23 cellular contexts compared by ENCODE assay signal in the genomic region with DNA sequence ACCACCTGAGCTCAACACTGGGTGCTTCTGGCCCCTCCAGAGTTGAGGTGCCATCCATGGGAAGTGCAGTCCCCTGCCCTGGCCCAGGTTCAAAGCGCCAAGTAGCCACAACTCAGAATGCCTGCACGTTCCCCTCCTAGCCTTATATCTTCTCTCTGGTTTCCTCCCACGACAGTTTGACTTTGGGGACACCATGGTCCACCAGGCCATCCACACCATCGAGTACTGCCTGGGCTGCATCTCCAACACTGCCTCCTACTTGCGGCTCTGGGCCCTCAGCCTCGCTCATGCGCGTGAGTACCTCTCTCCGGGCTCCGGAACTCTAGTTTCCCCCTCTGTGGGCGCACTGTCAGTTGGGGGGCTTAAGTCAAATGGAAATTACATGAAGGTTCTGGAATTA. TPM values are rescaled to one million over a fixed set of nuclear protein-coding genes. Genes with fewer than 3 reads are reported as not detected.
DNase-seq lines count a peak whose midpoint lies in the region; ATAC-seq, FAIRE-seq and TF ChIP-seq lines count a peak whose summit lies in the region.
"Had no signal": no experiment of that assay in that cellular context is flagged by ENCODE, and none has a peak within 500 bp of the region (broad histone marks: within the 10 kb centered on the region; RNA-seq: fewer than 3 reads in every experiment).

No MANE protein-coding gene starts in this region.

- H4K20me1 ChIP-seq in HepG2 (ENCODE audit: insufficient read depth, low read length), result no peaks in the 10 kb centered on the region
- H4K20me1 ChIP-seq: BLaER1 had no signal

- no peak overlapping the region for H2AFZ ChIP-seq in HepG2 (ENCODE audit: low read length)

- H3K4me3 ChIP-seq in left ventricle myocardium inferior (no peak overlapping the region), HepG2 (replicated peaks in 1 of 3; ENCODE audit: insufficient read depth in 1 of 3, low read depth in 2 of 3, low read length in 3 of 3) (no peak overlapping the region), stomach (no peak overlapping the region)
- H3K4me3 ChIP-seq: BLaER1, body of pancreas, lung, SJSA1, spleen had no signal

- no peaks in the 10 kb centered on the region for H3K79me2 ChIP-seq in HepG2 (ENCODE audit: insufficient read depth, low read length)

- DNase-seq in left ventricle myocardium inferior, result no peak
- no peak for DNase-seq in cardiac septum (ENCODE audit: low spot score)
- no peak for DNase-seq in HepG2 (ENCODE audit: low spot score)
- DNase-seq in stomach, result no peak
- DNase-seq in NCI-H345 (lab: John Stamatoyannopoulos, UW), result no peak
- DNase-seq in NCI-H2227 treated with DMSO at 0.1 percent for 48 hours (lab: John Stamatoyannopoulos, UW), result no peak
- DNase-seq: activated CD4-positive, alpha-beta memory T cell treated with anti-CD3 and anti-CD28 coated beads for 36 hours; activated naive CD4-positive, alpha-beta T cell treated with anti-CD3 and anti-CD28 coated beads for 36 hours; activated T-cell treated with anti-CD3 and anti-CD28 coated beads, Interleukin-2, amount 50 U/mL, for 1 hour; body of pancreas; dermis blood vessel endothelial cell; DMS 273 treated with DMSO at 0.1 percent for 48 hours; GDM1; NCI-H1105 treated with DMSO at 0.1 percent for 48 hours; NCI-H774 had no signal

- intact Hi-C loops in left ventricle myocardium inferior (cut with micrococcal nuclease), result no loop called here
- intact Hi-C loops in cardiac septum (cut with DNase I), result no loop called here
- intact Hi-C loops in HepG2 (cut with micrococcal nuclease; ENCODE audit: unreplicated experiment), result no loop called here
- intact Hi-C loops in stomach (cut with DNase I; ENCODE audit: low total_unique reads), result loop anchor here (10.0 kb wide), 1 partner anchor 189 kb away; no protein-coding TSS in a partner anchor

- FAIRE-seq in HepG2 (lab: Jason Lieb, UNC), result no peak
- FAIRE-seq: A204.1 had no signal

- H3K27me3 ChIP-seq in left ventricle myocardium inferior (ENCODE audit: low read depth), result no peaks in the 10 kb centered on the region
- H3K27me3 ChIP-seq in HepG2 (ENCODE audit: control insufficient read depth in 1 of 2, insufficient read depth in 2 of 2, low read length in 2 of 2), result no peaks in the 10 kb centered on the region
- no peaks in the 10 kb centered on the region for H3K27me3 ChIP-seq in stomach
- H3K27me3 ChIP-seq: BLaER1, body of pancreas, SJSA1, spleen had no signal

- CTCF ChIA-PET in HepG2 (lab: Yijun Ruan, JAX; ENCODE audit: low intra/inter-chr PET ratio, low total read pairs), result no interaction called here

- no peaks in the 10 kb centered on the region for H3K9me3 ChIP-seq in left ventricle myocardium inferior (replicated peaks)
- H3K9me3 ChIP-seq in HepG2 (ENCODE audit: low read length), result no peaks in the 10 kb centered on the region
- no peaks in the 10 kb centered on the region for H3K9me3 ChIP-seq in stomach
- H3K9me3 ChIP-seq: BLaER1, body of pancreas, SJSA1, spleen had no signal

- BruUV-seq in HepG2 (replicated peaks; lab: Mats Ljungman, UMichigan), result no TSS peak

- WGBS in HepG2 (ENCODE audit: low lambda C conversion rate), result 96% methylated on average over 10 of the region's 11 CpGs
- WGBS in stomach, 5 donors, result 90 to 93% (median 92%) methylated on average over 10 to 11 of the region's 11 CpGs

- TF ChIP-seq CTCF in left ventricle myocardium inferior (IDR thresholded peaks at IDR 0.05; ENCODE audit: borderline replicate concordance) (no peak), HepG2 (CRISPR knock-in tag; IDR thresholded peaks at IDR 0.05) (no peak), stomach (IDR thresholded peaks at IDR 0.05) (no peak)

- in situ Hi-C loops in HepG2 (cut with HindIII; ENCODE audit: extremely low pct_ligation_motif_present, low pct_unique_long_range_greater_than_20kb), result no loop called here

- H3K36me3 ChIP-seq in left ventricle myocardium inferior (peaks cover 46% of the 10 kb centered on the region), HepG2 (replicated peaks in 1 of 2; ENCODE audit: control insufficient read depth in 1 of 2, insufficient read depth in 2 of 2, low read length in 2 of 2) (peaks cover 28 to 47% of the 10 kb centered on the region in 2 experiments), stomach (peaks cover 27 to 53% (median 46%) of the 10 kb centered on the region in 4 donors)
- H3K36me3 ChIP-seq: BLaER1 had no signal

- peak overlapping the region; percentile 79 for H3K27ac ChIP-seq in left ventricle myocardium inferior (replicated peaks)
- H3K27ac ChIP-seq in HepG2 (ENCODE audit: extremely low read length, insufficient read depth, low read length), result no peak overlapping the region
- peak overlapping the region; percentile 56 to 93 (median 75) for H3K27ac ChIP-seq in stomach
- H3K27ac ChIP-seq: BLaER1, body of pancreas, epithelial cell of prostate, SJSA1 had no signal

- TF ChIP-seq POLR2A in HepG2 (IDR thresholded peaks at IDR 0.05; ENCODE audit: insufficient read depth in 1 of 2, low read depth in 2 of 2, low read length in 2 of 2) (no peak), stomach (IDR thresholded peaks at IDR 0.05) (no peak)

- POLR2A ChIA-PET in HepG2 (lab: Yijun Ruan, JAX), result no interaction called here

- H3K4me2 ChIP-seq in HepG2 (ENCODE audit: low read depth, low read length), result no peak overlapping the region
- H3K4me2 ChIP-seq: BLaER1 had no signal

- H3K9ac ChIP-seq in HepG2 (ENCODE audit: insufficient read depth, low read depth, low read length), result no peak overlapping the region
- H3K9ac ChIP-seq: BLaER1 had no signal

- no peak for TF ChIP-seq RAD21 in HepG2 (CRISPR knock-in tag; IDR thresholded peaks at IDR 0.05)

- TF ChIP-seq EP300 in HepG2 (IDR thresholded peaks at IDR 0.05; ENCODE audit: low read depth in 2 of 2, low read length in 2 of 2) (no peak), HepG2 (CRISPR knock-in tag; IDR thresholded peaks at IDR 0.05; ENCODE audit: borderline replicate concordance) (no peak), stomach (IDR thresholded peaks at IDR 0.05) (no peak)

- ATAC-seq in HepG2, result no peak
- ATAC-seq in HG02571 (IDR thresholded peaks at IDR 0.05; ENCODE audit: unreplicated experiment), result no peak
- no peak for ATAC-seq in GM19467 (IDR thresholded peaks at IDR 0.05; ENCODE audit: unreplicated experiment)
- ATAC-seq: body of pancreas had no signal

- peaks cover 53% of the 10 kb centered on the region for H3K4me1 ChIP-seq in left ventricle myocardium inferior
- H3K4me1 ChIP-seq in HepG2 (ENCODE audit: insufficient read depth, low read length), result peaks cover 22% of the 10 kb centered on the region
- peaks cover 39 to 69% (median 60%) of the 10 kb centered on the region in 4 donors for H3K4me1 ChIP-seq in stomach

RNA-seq across cellular contexts. Expression of a gene that starts 22.4 kb away (rescaled TPM):
- total RNA-seq in left ventricle myocardium inferior (7.7 TPM), cardiac septum (12.1 TPM), HepG2 (2016; rRNA removed; fragmentation: Illumina TruSeq; extraction: Trizol) (13.1 and 40.1 TPM in 2 replicates), stomach (10 to 100 TPM; 11.7 to 55.8 (median 22.9) TPM)
- total RNA-seq in HepG2 (2016; cell fraction: cytosol; rRNA removed; fragmentation: Illumina TruSeq; extraction: Trizol; ENCODE audit: low read depth), result 11.7 and 11.8 TPM in 2 replicates
- total RNA-seq in HepG2 (2016; cell fraction: insoluble cytoplasmic fraction; rRNA removed; fragmentation: Illumina TruSeq; extraction: Trizol), result 11.6 and 40.3 TPM in 2 replicates
- 16.4 and 17.9 TPM in 2 replicates for total RNA-seq in HepG2 (2016; cell fraction: membrane; rRNA removed; fragmentation: Illumina TruSeq; extraction: Trizol)
- total RNA-seq in HepG2 (2016; cell fraction: nucleus; rRNA removed; fragmentation: Illumina TruSeq; extraction: Trizol), result 46.8 and 52.2 TPM in 2 replicates
- polyA plus RNA-seq in HepG2 (2011; rRNA removed) (28.2 and 29.4 TPM in 2 replicates), stomach (10 to 100 TPM; 16.7 to 22.4 (median 19.9) TPM)
- 19.2 and 36.3 TPM in 2 replicates for polyA plus RNA-seq in HepG2 (2011; cell fraction: cytosol; rRNA removed)
- 76.6 and 98.9 TPM in 2 replicates for polyA plus RNA-seq in HepG2 (2011; cell fraction: nucleus; rRNA removed)
- 20.7 and 21.0 TPM in 2 replicates for polyA plus RNA-seq in HepG2 (2012)
- polyA plus RNA-seq in HepG2 (2016; cell fraction: cytosol; fragmentation: Illumina TruSeq; extraction: Trizol; ENCODE audit: low read depth), result 8.0 and 8.6 TPM in 2 replicates
- 12.0 and 16.4 TPM in 2 replicates for polyA plus RNA-seq in HepG2 (2016; cell fraction: insoluble cytoplasmic fraction; fragmentation: Illumina TruSeq; extraction: Trizol; ENCODE audit: low read depth)
- polyA plus RNA-seq in HepG2 (2016; cell fraction: membrane; fragmentation: Illumina TruSeq; extraction: Trizol; ENCODE audit: low read depth), result 11.8 and 12.2 TPM in 2 replicates
- 83.1 and 85.8 TPM in 2 replicates for polyA plus RNA-seq in HepG2 (2016; cell fraction: nucleus; fragmentation: Illumina TruSeq; extraction: Trizol; ENCODE audit: insufficient read depth, low read depth)
- 23.9 and 52.5 TPM in 2 replicates for polyA minus RNA-seq in HepG2 (2011; rRNA and poly(A)+ RNA removed; ENCODE audit: low replicate concordance)
- polyA minus RNA-seq in HepG2 (2011; cell fraction: cytosol; rRNA and poly(A)+ RNA removed), result 17.1 and 17.5 TPM in 2 replicates
- 31.7 and 32.4 TPM in 2 replicates for polyA minus RNA-seq in HepG2 (2011; cell fraction: nucleus; rRNA and poly(A)+ RNA removed)

RNA-seq across cellular contexts. Expression of a gene that starts 39.0 kb away (rescaled TPM):
- total RNA-seq in left ventricle myocardium inferior (0.99 TPM), cardiac septum (0.83 TPM), HepG2 (2016; rRNA removed; fragmentation: Illumina TruSeq; extraction: Trizol) (0.77 and 0.93 TPM in 2 replicates), stomach (1 to 10 TPM in 1 of 5 donors, under 1 TPM in 1, not detected in 3; 0.55 to 1.8 TPM)
- total RNA-seq in HepG2 (2016; cell fraction: cytosol; rRNA removed; fragmentation: Illumina TruSeq; extraction: Trizol; ENCODE audit: low read depth), result 0.88 and 1.6 TPM in 2 replicates
- total RNA-seq in HepG2 (2016; cell fraction: insoluble cytoplasmic fraction; rRNA removed; fragmentation: Illumina TruSeq; extraction: Trizol), result 1.00 and 1.1 TPM in 2 replicates
- total RNA-seq in HepG2 (2016; cell fraction: membrane; rRNA removed; fragmentation: Illumina TruSeq; extraction: Trizol), result 0.71 and 0.90 TPM in 2 replicates
- 0.53 and 1.1 TPM in 2 replicates for total RNA-seq in HepG2 (2016; cell fraction: nucleus; rRNA removed; fragmentation: Illumina TruSeq; extraction: Trizol)
- polyA plus RNA-seq in HepG2 (2011; rRNA removed) (0.34 and 0.54 TPM in 2 replicates), stomach (1 to 10 TPM; 2.7 to 4.8 (median 4.6) TPM)
- polyA plus RNA-seq in HepG2 (2011; cell fraction: cytosol; rRNA removed), result 0.22 and 0.75 TPM in 2 replicates
- polyA plus RNA-seq in HepG2 (2011; cell fraction: nucleus; rRNA removed), result 2.1 and 2.9 TPM in 2 replicates
- polyA plus RNA-seq in HepG2 (2012), result 3.1 and 4.6 TPM in 2 replicates
- polyA plus RNA-seq in HepG2 (2016; cell fraction: cytosol; fragmentation: Illumina TruSeq; extraction: Trizol; ENCODE audit: low read depth), result 0.66 and 0.93 TPM in 2 replicates
- 0.40 and 0.55 TPM in 2 replicates for polyA plus RNA-seq in HepG2 (2016; cell fraction: insoluble cytoplasmic fraction; fragmentation: Illumina TruSeq; extraction: Trizol; ENCODE audit: low read depth)
- polyA plus RNA-seq in HepG2 (2016; cell fraction: membrane; fragmentation: Illumina TruSeq; extraction: Trizol; ENCODE audit: low read depth), result 0.49 TPM in 2 replicates
- polyA plus RNA-seq in HepG2 (2016; cell fraction: nucleus; fragmentation: Illumina TruSeq; extraction: Trizol; ENCODE audit: insufficient read depth, low read depth), result 1.3 and 1.4 TPM in 2 replicates
- polyA minus RNA-seq in HepG2 (2011; rRNA and poly(A)+ RNA removed; ENCODE audit: low replicate concordance), result 0.94 and 1.4 TPM in 2 replicates
- polyA minus RNA-seq in HepG2 (2011; cell fraction: cytosol; rRNA and poly(A)+ RNA removed), result 0.62 and 0.89 TPM in 2 replicates
- polyA minus RNA-seq in HepG2 (2011; cell fraction: nucleus; rRNA and poly(A)+ RNA removed), result 1.2 and 1.3 TPM in 2 replicates

RNA-seq across cellular contexts. Expression of a gene that starts 48.3 kb away (rescaled TPM):
- total RNA-seq in left ventricle myocardium inferior, result 48.8 TPM
- total RNA-seq in cardiac septum, result 33.4 TPM
- total RNA-seq in HepG2 (2016; rRNA removed; fragmentation: Illumina TruSeq; extraction: Trizol), result 90.7 and 115 TPM in 2 replicates
- total RNA-seq in HepG2 (2016; cell fraction: cytosol; rRNA removed; fragmentation: Illumina TruSeq; extraction: Trizol; ENCODE audit: low read depth), result 22.2 and 24.7 TPM in 2 replicates
- 99.1 and 105 TPM in 2 replicates for total RNA-seq in HepG2 (2016; cell fraction: insoluble cytoplasmic fraction; rRNA removed; fragmentation: Illumina TruSeq; extraction: Trizol)
- total RNA-seq in HepG2 (2016; cell fraction: membrane; rRNA removed; fragmentation: Illumina TruSeq; extraction: Trizol), result 64.5 and 68.5 TPM in 2 replicates
- 102 and 126 TPM in 2 replicates for total RNA-seq in HepG2 (2016; cell fraction: nucleus; rRNA removed; fragmentation: Illumina TruSeq; extraction: Trizol)
- polyA plus RNA-seq in HepG2 (2011; rRNA removed), result 125 and 158 TPM in 2 replicates
- 60.6 and 76.3 TPM in 2 replicates for polyA plus RNA-seq in HepG2 (2011; cell fraction: cytosol; rRNA removed)
- polyA plus RNA-seq in HepG2 (2011; cell fraction: nucleus; rRNA removed), result 464 and 551 TPM in 2 replicates
- 189 and 231 TPM in 2 replicates for polyA plus RNA-seq in HepG2 (2012)
- 24.2 and 25.6 TPM in 2 replicates for polyA plus RNA-seq in HepG2 (2016; cell fraction: cytosol; fragmentation: Illumina TruSeq; extraction: Trizol; ENCODE audit: low read depth)
- polyA plus RNA-seq in HepG2 (2016; cell fraction: insoluble cytoplasmic fraction; fragmentation: Illumina TruSeq; extraction: Trizol; ENCODE audit: low read depth), result 120 and 149 TPM in 2 replicates
- 59.9 and 61.3 TPM in 2 replicates for polyA plus RNA-seq in HepG2 (2016; cell fraction: membrane; fragmentation: Illumina TruSeq; extraction: Trizol; ENCODE audit: low read depth)
- 256 and 260 TPM in 2 replicates for polyA plus RNA-seq in HepG2 (2016; cell fraction: nucleus; fragmentation: Illumina TruSeq; extraction: Trizol; ENCODE audit: insufficient read depth, low read depth)
- 127 and 141 TPM in 2 replicates for polyA minus RNA-seq in HepG2 (2011; rRNA and poly(A)+ RNA removed; ENCODE audit: low replicate concordance)
- 69.1 and 69.4 TPM in 2 replicates for polyA minus RNA-seq in HepG2 (2011; cell fraction: cytosol; rRNA and poly(A)+ RNA removed)
- polyA minus RNA-seq in HepG2 (2011; cell fraction: nucleus; rRNA and poly(A)+ RNA removed), result 69.1 and 80.1 TPM in 2 replicates
- total RNA-seq in stomach, result 100 to 1,000 TPM in 1 of 5 donors, 10 to 100 TPM in 4; 15.6 to 127 (median 43.5) TPM
- 10 to 100 TPM; 79.6 to 93.4 (median 88.4) TPM for polyA plus RNA-seq in stomach

RNA-seq across cellular contexts. Expression of a gene that starts 53.2 kb away (rescaled TPM):
- total RNA-seq in left ventricle myocardium inferior, result 79.7 TPM
- total RNA-seq in cardiac septum, result 43.1 TPM
- 38.9 and 40.2 TPM in 2 replicates for total RNA-seq in HepG2 (2016; rRNA removed; fragmentation: Illumina TruSeq; extraction: Trizol)
- 28.0 and 30.5 TPM in 2 replicates for total RNA-seq in HepG2 (2016; cell fraction: cytosol; rRNA removed; fragmentation: Illumina TruSeq; extraction: Trizol; ENCODE audit: low read depth)
- total RNA-seq in HepG2 (2016; cell fraction: insoluble cytoplasmic fraction; rRNA removed; fragmentation: Illumina TruSeq; extraction: Trizol), result 37.2 and 39.5 TPM in 2 replicates
- 34.6 and 39.3 TPM in 2 replicates for total RNA-seq in HepG2 (2016; cell fraction: membrane; rRNA removed; fragmentation: Illumina TruSeq; extraction: Trizol)
- 34.5 and 44.1 TPM in 2 replicates for total RNA-seq in HepG2 (2016; cell fraction: nucleus; rRNA removed; fragmentation: Illumina TruSeq; extraction: Trizol)
- polyA plus RNA-seq in HepG2 (2011; rRNA removed), result 74.4 and 85.4 TPM in 2 replicates
- polyA plus RNA-seq in HepG2 (2011; cell fraction: cytosol; rRNA removed), result 53.2 and 55.1 TPM in 2 replicates
- 173 and 195 TPM in 2 replicates for polyA plus RNA-seq in HepG2 (2011; cell fraction: nucleus; rRNA removed)
- 41.9 and 49.7 TPM in 2 replicates for polyA plus RNA-seq in HepG2 (2012)
- polyA plus RNA-seq in HepG2 (2016; cell fraction: cytosol; fragmentation: Illumina TruSeq; extraction: Trizol; ENCODE audit: low read depth), result 14.9 and 18.6 TPM in 2 replicates
- 55.1 and 57.7 TPM in 2 replicates for polyA plus RNA-seq in HepG2 (2016; cell fraction: insoluble cytoplasmic fraction; fragmentation: Illumina TruSeq; extraction: Trizol; ENCODE audit: low read depth)
- 24.6 and 25.0 TPM in 2 replicates for polyA plus RNA-seq in HepG2 (2016; cell fraction: membrane; fragmentation: Illumina TruSeq; extraction: Trizol; ENCODE audit: low read depth)
- 99.9 and 109 TPM in 2 replicates for polyA plus RNA-seq in HepG2 (2016; cell fraction: nucleus; fragmentation: Illumina TruSeq; extraction: Trizol; ENCODE audit: insufficient read depth, low read depth)
- polyA minus RNA-seq in HepG2 (2011; rRNA and poly(A)+ RNA removed; ENCODE audit: low replicate concordance), result 81.6 and 104 TPM in 2 replicates
- 29.7 and 33.3 TPM in 2 replicates for polyA minus RNA-seq in HepG2 (2011; cell fraction: cytosol; rRNA and poly(A)+ RNA removed)
- polyA minus RNA-seq in HepG2 (2011; cell fraction: nucleus; rRNA and poly(A)+ RNA removed), result 50.6 and 76.5 TPM in 2 replicates
- 100 to 1,000 TPM in 1 of 5 donors, 10 to 100 TPM in 4; 39.7 to 101 (median 62.5) TPM for total RNA-seq in stomach
- polyA plus RNA-seq in stomach, result 10 to 100 TPM; 39.1 to 83.4 (median 55.5) TPM

RNA-seq across cellular contexts. Expression of a gene that starts 55.0 kb away (rescaled TPM):
- total RNA-seq in left ventricle myocardium inferior (25.6 TPM), cardiac septum (40.3 TPM), HepG2 (2016; rRNA removed; fragmentation: Illumina TruSeq; extraction: Trizol) (15.9 and 27.9 TPM in 2 replicates), stomach (100 to 1,000 TPM in 3 of 5 donors, 10 to 100 TPM in 2; 61.7 to 435 (median 123) TPM)
- 18.7 and 19.7 TPM in 2 replicates for total RNA-seq in HepG2 (2016; cell fraction: cytosol; rRNA removed; fragmentation: Illumina TruSeq; extraction: Trizol; ENCODE audit: low read depth)
- 11.1 and 28.3 TPM in 2 replicates for total RNA-seq in HepG2 (2016; cell fraction: insoluble cytoplasmic fraction; rRNA removed; fragmentation: Illumina TruSeq; extraction: Trizol)
- total RNA-seq in HepG2 (2016; cell fraction: membrane; rRNA removed; fragmentation: Illumina TruSeq; extraction: Trizol), result 8.0 and 9.2 TPM in 2 replicates
- 55.4 and 63.9 TPM in 2 replicates for total RNA-seq in HepG2 (2016; cell fraction: nucleus; rRNA removed; fragmentation: Illumina TruSeq; extraction: Trizol)
- polyA plus RNA-seq in HepG2 (2011; rRNA removed) (54.1 and 59.7 TPM in 2 replicates), stomach (10 to 100 TPM; 13.1 to 24.5 (median 13.2) TPM)
- polyA plus RNA-seq in HepG2 (2011; cell fraction: cytosol; rRNA removed), result 29.1 and 30.2 TPM in 2 replicates
- polyA plus RNA-seq in HepG2 (2011; cell fraction: nucleus; rRNA removed), result 196 and 208 TPM in 2 replicates
- polyA plus RNA-seq in HepG2 (2012), result 32.3 and 37.4 TPM in 2 replicates
- 1.8 and 3.2 TPM in 2 replicates for polyA plus RNA-seq in HepG2 (2016; cell fraction: cytosol; fragmentation: Illumina TruSeq; extraction: Trizol; ENCODE audit: low read depth)
- 9.4 and 10.0 TPM in 2 replicates for polyA plus RNA-seq in HepG2 (2016; cell fraction: insoluble cytoplasmic fraction; fragmentation: Illumina TruSeq; extraction: Trizol; ENCODE audit: low read depth)
- 6.0 and 6.9 TPM in 2 replicates for polyA plus RNA-seq in HepG2 (2016; cell fraction: membrane; fragmentation: Illumina TruSeq; extraction: Trizol; ENCODE audit: low read depth)
- 74.0 and 74.7 TPM in 2 replicates for polyA plus RNA-seq in HepG2 (2016; cell fraction: nucleus; fragmentation: Illumina TruSeq; extraction: Trizol; ENCODE audit: insufficient read depth, low read depth)
- polyA minus RNA-seq in HepG2 (2011; rRNA and poly(A)+ RNA removed; ENCODE audit: low replicate concordance), result 143 and 163 TPM in 2 replicates
- 30.3 and 36.7 TPM in 2 replicates for polyA minus RNA-seq in HepG2 (2011; cell fraction: cytosol; rRNA and poly(A)+ RNA removed)
- 158 and 184 TPM in 2 replicates for polyA minus RNA-seq in HepG2 (2011; cell fraction: nucleus; rRNA and poly(A)+ RNA removed)
